1 cellular context compared by ENCODE assay signal in the genomic region with DNA sequence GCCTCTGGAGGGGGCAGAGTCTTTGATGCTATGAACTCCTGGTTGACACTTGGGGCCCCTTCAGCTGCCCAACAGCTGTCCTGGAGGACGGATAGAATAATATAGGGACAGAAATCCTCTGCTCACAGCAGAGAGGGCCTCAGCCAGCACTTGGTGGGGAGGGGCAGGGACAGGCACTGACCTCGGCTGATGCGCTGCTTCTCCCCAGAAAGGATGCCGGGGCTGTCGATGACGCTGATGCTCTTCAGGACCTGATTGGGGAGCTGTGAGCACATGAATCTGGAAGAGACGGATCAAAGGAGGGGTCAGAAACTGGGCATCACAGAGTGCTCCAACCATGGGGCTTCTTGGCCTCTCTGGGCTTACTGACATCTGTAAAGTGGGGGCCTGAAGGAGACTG.
TF ChIP-seq lines count a peak whose summit lies in the region.

No MANE protein-coding gene starts in this region.

TF ChIP-seq in WTC11, 78 proteins besides CTCF, POLR2A, EP300 and RAD21 (continued from another document):
- TF ChIP-seq ARID4B (CRISPR knock-in tag; IDR thresholded peaks at IDR 0.05; ENCODE audit: borderline replicate concordance): no peak
- TF ChIP-seq CREB1 (CRISPR knock-in tag; IDR thresholded peaks at IDR 0.05): no peak
